ENCODE assay signal across 31 cellular contexts in the genomic region with DNA sequence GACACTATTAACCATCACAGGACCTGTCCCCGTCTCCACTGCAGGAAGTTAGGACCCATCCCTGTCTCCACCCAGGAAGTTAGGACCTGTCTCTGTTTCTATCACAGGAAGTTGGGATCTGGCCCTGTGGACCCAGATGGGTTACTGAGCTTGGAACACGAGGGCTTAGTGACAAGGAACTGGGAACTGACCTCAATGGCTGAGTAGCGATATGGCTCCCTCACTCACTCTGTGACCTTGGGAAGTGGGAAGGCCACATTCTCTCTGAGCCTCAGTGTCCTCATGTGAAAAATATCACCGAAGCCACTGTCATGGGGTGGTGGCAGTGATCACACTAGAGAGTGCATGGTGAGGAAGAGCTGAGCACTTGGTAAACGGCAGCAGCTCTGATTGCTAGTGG. TPM values are rescaled to one million over a fixed set of nuclear protein-coding genes. Genes with fewer than 3 reads are reported as not detected.
"Had no signal": no experiment of that assay in that cellular context is flagged by ENCODE, and none has a peak within 500 bp of the region (broad histone marks: within the 10 kb centered on the region; RNA-seq: fewer than 3 reads in every experiment).

No MANE protein-coding gene starts in this region.

- H3K4me1 Mint-ChIP-seq: activated B cell treated with CpG ODN at 0.5 μM for 24 hours; activated naive CD4-positive, alpha-beta T cell treated with anti-CD3 and anti-CD28 coated beads, Interleukin-2, amount 10 ng/mL, durations not matched to agents 7 days and 5 days; activated naive CD8-positive, alpha-beta T cell treated with anti-CD3 and anti-CD28 coated beads, Interleukin-2, amount 50 U/mL, for 24 hours had no signal

- H3K4me3 ChIP-seq: ascending aorta, cardiac muscle cell had no signal

- H3K36me3 Mint-ChIP-seq: activated naive CD4-positive, alpha-beta T cell treated with anti-CD3 and anti-CD28 coated beads, Interleukin-2, amount 10 ng/mL, durations not matched to agents 7 days and 5 days had no signal

- DNase-seq: activated B cell treated with CpG ODN at 0.5 μM for 24 hours; activated CD4-positive, alpha-beta memory T cell treated with anti-CD3 and anti-CD28 coated beads for 36 hours; activated CD4-positive, alpha-beta T cell treated with anti-CD3 and anti-CD28 coated beads for 4 hours; activated CD4-positive, alpha-beta T cell treated with anti-CD3 and anti-CD28 coated beads, Interleukin-2, amount 50 U/mL, for 1 hour; activated CD4-positive, CD25-positive, alpha-beta regulatory T cell treated with anti-CD3 and anti-CD28 coated beads, Interleukin-2, amount 50 U/mL, for 72 hours; activated CD8-positive, alpha-beta memory T cell treated with anti-CD3 and anti-CD28 coated beads, Interleukin-2, amount 50 U/mL, for 48 hours; activated effector memory CD4-positive, alpha-beta T cell treated with Interleukin-2 at 50 U/mL for 16 hours; activated naive CD4-positive, alpha-beta T cell treated with anti-CD3 and anti-CD28 coated beads, Interleukin-2, amount 10 ng/mL, durations not matched to agents 7 days and 5 days; activated naive CD8-positive, alpha-beta T cell treated with anti-CD3 and anti-CD28 coated beads, Interleukin-2, amount 50 U/mL, for 24 hours; activated T-cell treated with anti-CD3 and anti-CD28 coated beads, Interleukin-2, amount 50 U/mL, for 48 hours; amniotic stem cell; Karpas-422; KBM-7; NCI-H1048; NCI-H1105 treated with DMSO at 0.1 percent for 48 hours; NCI-H1436; NCI-H1694; NCI-H1930; NCI-H345; NCI-H524 treated with DMSO at 0.1 percent for 48 hours; PC-3; SW 1271; T-helper 1 cell; T-helper 2 cell; T-helper 9 cell had no signal

- H3K36me3 ChIP-seq: cardiac muscle cell had no signal

- H3K4me1 ChIP-seq: ascending aorta had no signal

- H3K4me3 Mint-ChIP-seq: activated B cell treated with CpG ODN at 0.5 μM for 24 hours; activated CD4-positive, alpha-beta memory T cell treated with anti-CD3 and anti-CD28 coated beads for 36 hours; activated naive CD4-positive, alpha-beta T cell treated with anti-CD3 and anti-CD28 coated beads, Interleukin-2, amount 10 ng/mL, durations not matched to agents 7 days and 5 days; activated naive CD8-positive, alpha-beta T cell; activated naive CD8-positive, alpha-beta T cell treated with anti-CD3 and anti-CD28 coated beads, Interleukin-2, amount 50 U/mL, for 24 hours had no signal

- H3K27ac Mint-ChIP-seq: activated B cell treated with CpG ODN at 0.5 μM for 24 hours; activated CD4-positive, alpha-beta memory T cell treated with anti-CD3 and anti-CD28 coated beads for 36 hours; activated naive CD4-positive, alpha-beta T cell treated with anti-CD3 and anti-CD28 coated beads, Interleukin-2, amount 10 ng/mL, durations not matched to agents 7 days and 5 days; activated naive CD8-positive, alpha-beta T cell; activated naive CD8-positive, alpha-beta T cell treated with anti-CD3 and anti-CD28 coated beads, Interleukin-2, amount 50 U/mL, for 24 hours had no signal

- H3K27me3 ChIP-seq: ascending aorta, cardiac muscle cell had no signal

- ATAC-seq: activated naive CD8-positive, alpha-beta T cell treated with anti-CD3 and anti-CD28 coated beads, Interleukin-2, amount 50 U/mL, for 24 hours; PC-3; Right ventricle myocardium inferior had no signal

- H3K27ac ChIP-seq: ascending aorta, cardiac muscle cell, RWPE1, VCaP had no signal

RNA-seq across cellular contexts. Expression of gene FBLN1, which starts 59.4 kb away (rescaled TPM):
- total RNA-seq: activated B cell treated with CpG ODN at 0.5 μM for 24 hours; activated CD4-positive, alpha-beta memory T cell treated with anti-CD3 and anti-CD28 coated beads for 36 hours had no signal
